1 cellular context compared by ENCODE assay signal in genomic region chr6:43814865-43815264, GRCh38.
TF ChIP-seq lines count a peak whose summit lies in the region.

No MANE protein-coding gene starts in this region.

TF ChIP-seq in WTC11, 78 proteins besides CTCF, POLR2A, EP300 and RAD21 (continued from another document):
- TF ChIP-seq, protein P1, sequence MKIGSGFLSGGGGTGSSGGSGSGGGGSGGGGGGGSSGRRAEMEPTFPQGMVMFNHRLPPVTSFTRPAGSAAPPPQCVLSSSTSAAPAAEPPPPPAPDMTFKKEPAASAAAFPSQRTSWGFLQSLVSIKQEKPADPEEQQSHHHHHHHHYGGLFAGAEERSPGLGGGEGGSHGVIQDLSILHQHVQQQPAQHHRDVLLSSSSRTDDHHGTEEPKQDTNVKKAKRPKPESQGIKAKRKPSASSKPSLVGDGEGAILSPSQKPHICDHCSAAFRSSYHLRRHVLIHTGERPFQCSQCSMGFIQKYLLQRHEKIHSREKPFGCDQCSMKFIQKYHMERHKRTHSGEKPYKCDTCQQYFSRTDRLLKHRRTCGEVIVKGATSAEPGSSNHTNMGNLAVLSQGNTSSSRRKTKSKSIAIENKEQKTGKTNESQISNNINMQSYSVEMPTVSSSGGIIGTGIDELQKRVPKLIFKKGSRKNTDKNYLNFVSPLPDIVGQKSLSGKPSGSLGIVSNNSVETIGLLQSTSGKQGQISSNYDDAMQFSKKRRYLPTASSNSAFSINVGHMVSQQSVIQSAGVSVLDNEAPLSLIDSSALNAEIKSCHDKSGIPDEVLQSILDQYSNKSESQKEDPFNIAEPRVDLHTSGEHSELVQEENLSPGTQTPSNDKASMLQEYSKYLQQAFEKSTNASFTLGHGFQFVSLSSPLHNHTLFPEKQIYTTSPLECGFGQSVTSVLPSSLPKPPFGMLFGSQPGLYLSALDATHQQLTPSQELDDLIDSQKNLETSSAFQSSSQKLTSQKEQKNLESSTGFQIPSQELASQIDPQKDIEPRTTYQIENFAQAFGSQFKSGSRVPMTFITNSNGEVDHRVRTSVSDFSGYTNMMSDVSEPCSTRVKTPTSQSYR (CRISPR knock-in tag; IDR thresholded peaks at IDR 0.05): no peak
